2 cellular contexts compared by ENCODE assay signal in genomic region chr14:21933681-21934080, GRCh38.
TF ChIP-seq lines count a peak whose summit lies in the region.

No MANE protein-coding gene starts in this region.

TF ChIP-seq in A549, 52 proteins besides CTCF, POLR2A, EP300 and RAD21 (continued from another document):
- TF ChIP-seq HES2 (IDR thresholded peaks at IDR 0.05) (no peak), NR3C1 (IDR thresholded peaks at IDR 0.05) (no peak), RCOR1 (IDR thresholded peaks at IDR 0.05; ENCODE audit: low read depth, low read length) (no peak), HDAC2 (IDR thresholded peaks at IDR 0.05) (no peak), SREBF2 (IDR thresholded peaks at IDR 0.05) (no peak), CBX8 (IDR thresholded peaks at IDR 0.05) (no peak), EHF (CRISPR knock-in tag; IDR thresholded peaks at IDR 0.05) (no peak), KDM1A (IDR thresholded peaks at IDR 0.05; ENCODE audit: low read depth) (no peak), RNF2 (IDR thresholded peaks at IDR 0.05; ENCODE audit: borderline replicate concordance, low read depth) (no peak), TP53 (CRISPR knock-in tag; IDR thresholded peaks at IDR 0.05) (no peak)

TF ChIP-seq in HCT116, 20 proteins besides CTCF, POLR2A, EP300 and RAD21 (continued from another document):
- no peak for TF ChIP-seq ATF3 (IDR thresholded peaks at IDR 0.05)
- TF ChIP-seq CBX3 (IDR thresholded peaks at IDR 0.05; ENCODE audit: low read depth) = no peak
- no peak for TF ChIP-seq ZNF274 (IDR thresholded peaks at IDR 0.05; ENCODE audit: low read depth, low read length)
- no peak for TF ChIP-seq EZH2 (IDR thresholded peaks at IDR 0.05)
- no peak for TF ChIP-seq REST (IDR thresholded peaks at IDR 0.05; ENCODE audit: low read depth)
- TF ChIP-seq SP1 (IDR thresholded peaks at IDR 0.05; ENCODE audit: low read depth) = no peak
- TF ChIP-seq ZBTB33 (IDR thresholded peaks at IDR 0.05; ENCODE audit: extremely low read depth, insufficient replicate concordance, low read length) = no peak
- TF ChIP-seq SRF (IDR thresholded peaks at IDR 0.05; ENCODE audit: low read depth) = no peak
- TF ChIP-seq ELF1 (IDR thresholded peaks at IDR 0.05; ENCODE audit: borderline replicate concordance, low read depth) = no peak
- no peak for TF ChIP-seq EGR1 (IDR thresholded peaks at IDR 0.05; ENCODE audit: low read depth)
- TF ChIP-seq EZH2phosphoT487 (IDR thresholded peaks at IDR 0.05; ENCODE audit: borderline replicate concordance) = no peak
- no peak for TF ChIP-seq YY1 (IDR thresholded peaks at IDR 0.05; ENCODE audit: extremely low read depth, insufficient replicate concordance, low read depth, low read length)
- TF ChIP-seq MAX (IDR thresholded peaks at IDR 0.05) = no peak
- no peak for TF ChIP-seq FOSL1 (IDR thresholded peaks at IDR 0.05; ENCODE audit: low read depth)
- TF ChIP-seq ZFX (IDR thresholded peaks at IDR 0.05) = no peak
